ENCODE assay signal across 18 cellular contexts in genomic region chr13:47639716-47640447, GRCh38.
"Had no signal": no experiment of that assay in that cellular context is flagged by ENCODE, and none has a peak within 500 bp of the region (broad histone marks: within the 10 kb centered on the region; RNA-seq: fewer than 3 reads in every experiment).

No MANE protein-coding gene starts in this region.

- FAIRE-seq: TTC549 had no signal

- H3K27ac ChIP-seq: coronary artery, esophagus squamous epithelium, gastrocnemius medialis, heart left ventricle, neural progenitor cell had no signal

- DNase-seq: activated CD4-positive, alpha-beta memory T cell treated with anti-CD3 and anti-CD28 coated beads, Interleukin-2, amount 10 ng/mL, durations not matched to agents 7 days and 5 days; activated CD4-positive, alpha-beta T cell treated with anti-CD3 and anti-CD28 coated beads for 4 hours; activated effector memory CD4-positive, alpha-beta T cell treated with Interleukin-2 at 50 U/mL for 16 hours; activated naive CD4-positive, alpha-beta T cell treated with anti-CD3 and anti-CD28 coated beads, Interleukin-2, amount 50 U/mL, for 16 hours; activated T-cell treated with anti-CD3 and anti-CD28 coated beads, Interleukin-2, amount 50 U/mL, for 4 hours; caudate nucleus; esophagus squamous epithelium; gastrocnemius medialis; heart left ventricle; immature natural killer cell; naive B cell; T-helper 2 cell had no signal

- H3K4me3 ChIP-seq: coronary artery, esophagus squamous epithelium, gastrocnemius medialis, heart left ventricle, lung, neural progenitor cell had no signal

- H3K9ac ChIP-seq: neural progenitor cell had no signal

- H3K36me3 ChIP-seq: esophagus squamous epithelium, gastrocnemius medialis, heart left ventricle, neural progenitor cell had no signal

- H3K4me1 ChIP-seq: esophagus squamous epithelium, gastrocnemius medialis, heart left ventricle, neural progenitor cell had no signal

- H2AFZ ChIP-seq: neural progenitor cell had no signal

- H3K4me2 ChIP-seq: neural progenitor cell had no signal

- H3K27me3 ChIP-seq: esophagus squamous epithelium, gastrocnemius medialis, heart left ventricle, neural progenitor cell had no signal

- ATAC-seq: activated T-cell treated with anti-CD3 and anti-CD28 coated beads, Interleukin-2, amount 50 U/mL, for 4 hours; gastrocnemius medialis; heart left ventricle; stimulated activated memory B cell treated with anti-CD40 and anti-IgM and Interleukin-4, amounts not matched to agents 10 μg/mL and 1 μg/mL and 100 μg/mL, for 72 hours; WTC11 had no signal

- H3K9me3 ChIP-seq: esophagus squamous epithelium, gastrocnemius medialis had no signal
